9 cellular contexts compared by ENCODE assay signal in the genomic region with DNA sequence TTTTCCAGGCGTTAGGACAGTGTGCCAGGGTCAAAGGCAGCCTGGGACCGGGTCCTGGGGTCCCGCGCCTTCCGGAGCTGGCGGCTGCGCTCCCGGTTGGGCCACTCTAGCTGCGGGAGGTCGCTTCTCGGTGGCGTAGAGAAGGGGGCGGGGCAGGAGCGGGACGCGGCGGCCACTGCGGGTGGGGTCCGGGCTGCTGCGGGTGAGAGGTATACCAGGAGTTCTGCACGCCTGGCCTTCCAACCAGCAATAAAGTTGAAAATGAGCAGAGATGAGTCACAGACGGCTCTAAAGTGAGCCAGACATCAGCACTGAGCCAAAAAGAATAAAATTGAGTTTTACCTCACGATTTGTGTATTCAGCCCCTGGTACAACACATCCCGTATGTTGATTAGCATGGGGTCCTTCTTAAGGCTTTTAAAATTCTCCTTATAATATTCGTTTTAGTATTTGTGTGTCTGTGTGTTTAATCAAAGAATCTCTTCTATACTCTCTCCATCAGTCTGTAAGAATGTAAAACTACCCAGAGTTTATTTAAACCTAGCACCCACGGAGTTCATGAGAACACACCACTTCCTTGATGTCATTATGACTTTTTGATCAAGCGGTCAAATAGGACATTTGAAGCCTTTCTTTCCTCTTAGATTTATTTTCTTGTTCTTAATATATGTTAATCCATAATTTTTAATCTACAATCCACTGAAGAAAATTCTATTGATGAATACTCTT. TPM values are rescaled to one million over a fixed set of nuclear protein-coding genes. Genes with fewer than 3 reads are reported as not detected.
A peak's percentile ranks its signal among the peaks of the same experiment; 100 is the strongest.
DNase-seq lines count a peak whose midpoint lies in the region; ATAC-seq and TF ChIP-seq lines count a peak whose summit lies in the region.
"Had no signal": no experiment of that assay in that cellular context is flagged by ENCODE, and none has a peak within 500 bp of the region (broad histone marks: within the 10 kb centered on the region; RNA-seq: fewer than 3 reads in every experiment).

Gene C1GALT1C1L (minus strand): TSS at position 108 of the 729 bp plus-strand sequence. CDS start 107 bp downstream, at position 1.

- H3K36me3 ChIP-seq in right lobe of liver = no peaks in the 10 kb centered on the region
- H3K36me3 ChIP-seq: cardiac muscle cell had no signal

- ATAC-seq in right lobe of liver (peak; percentile 46 to 73 (median 64)), HG03378 (IDR thresholded peaks at IDR 0.05; ENCODE audit: unreplicated experiment) (no peak)

- DNase-seq in activated gamma-delta T cell treated with Interleukin-2 at 50 U/mL for 16 hours (peak; percentile 7), activated gamma-delta T cell (lab: John Stamatoyannopoulos, UW) (no peak), SW480 (ENCODE audit: low spot score) (peak; percentile 82), coronary artery (ENCODE audit: low spot score) (peak; percentile 79), right lobe of liver (peak in 2 of 3 donors; percentile 34 to 52)
- DNase-seq in stimulated activated CD8-positive, alpha-beta memory T cell treated with anti-CD3 and anti-CD28 coated beads, Interleukin-12 subunit alpha, Interleukin-12 subunit beta, amount 100 ng/mL, for 1 hour (ENCODE audit: low read depth) = peak; percentile 5
- DNase-seq in stimulated activated naive CD4-positive, alpha-beta T cell treated with Interleukin-2 at 50 U/mL for 16 hours (lab: John Stamatoyannopoulos, UW) = no peak

- no peaks in the 10 kb centered on the region for H3K4me1 ChIP-seq in right lobe of liver

- peak within 1 kb of the TSS in 1 of 2 donors; percentile 64 for H3K27ac ChIP-seq in coronary artery
- no peak within 1 kb of the TSS for H3K27ac ChIP-seq in right lobe of liver
- H3K27ac ChIP-seq: cardiac muscle cell had no signal

- no peak for TF ChIP-seq CTCF in coronary artery (IDR thresholded peaks at IDR 0.05)
- TF ChIP-seq CTCF in right lobe of liver (IDR thresholded peaks at IDR 0.05) = no peak

- no peak for TF ChIP-seq POLR2A in right lobe of liver (IDR thresholded peaks at IDR 0.05)

- 14% methylated on average over 15 of the region's 27 CpGs for WGBS in right lobe of liver (ENCODE audit: insufficient coverage, low coverage, low lambda C conversion rate, missing lambda C conversion rate)

- H3K27me3 ChIP-seq in right lobe of liver = peaks cover 0 to 4% of the 10 kb centered on the region in 2 donors
- H3K27me3 ChIP-seq: cardiac muscle cell had no signal

- intact Hi-C loops in right lobe of liver (cut with DNase I) = no loop called here

- peaks cover 0 to 5% (median 0%) of the 10 kb centered on the region in 4 donors for H3K9me3 ChIP-seq in right lobe of liver

- H3K4me3 ChIP-seq in coronary artery = peak within 1 kb of the TSS; percentile 75
- peak within 1 kb of the TSS; percentile 9 to 46 (median 29) for H3K4me3 ChIP-seq in right lobe of liver
- H3K4me3 ChIP-seq: cardiac muscle cell had no signal

RNA-seq across cellular contexts. Expression of gene C1GALT1C1L, which starts in this region (rescaled TPM):
- total RNA-seq in right lobe of liver = under 1 TPM in 1 of 6 experiments, not detected in 5; 0.37 TPM
- total RNA-seq: cardiac muscle cell had no signal

Comparison
In these comparisons a context has a peak if more than half of its experiments do, and no peak if none do; other contexts are left out.
1. DNase-seq: peak in activated gamma-delta T cell treated with Interleukin-2 at 50 U/mL for 16 hours (single experiment), SW480 (single experiment), coronary artery (single experiment) and stimulated activated CD8-positive, alpha-beta memory T cell treated with anti-CD3 and anti-CD28 coated beads, Interleukin-12 subunit alpha, Interleukin-12 subunit beta, amount 100 ng/mL, for 1 hour (single experiment); none in activated gamma-delta T cell (single experiment) and stimulated activated naive CD4-positive, alpha-beta T cell treated with Interleukin-2 at 50 U/mL for 16 hours (single experiment).
2. Peak in DNase-seq, ATAC-seq and H3K4me3 ChIP-seq in right lobe of liver; RNA of the gene not detected or under 1 TPM.